8 cellular contexts compared by ENCODE assay signal in the genomic region with DNA sequence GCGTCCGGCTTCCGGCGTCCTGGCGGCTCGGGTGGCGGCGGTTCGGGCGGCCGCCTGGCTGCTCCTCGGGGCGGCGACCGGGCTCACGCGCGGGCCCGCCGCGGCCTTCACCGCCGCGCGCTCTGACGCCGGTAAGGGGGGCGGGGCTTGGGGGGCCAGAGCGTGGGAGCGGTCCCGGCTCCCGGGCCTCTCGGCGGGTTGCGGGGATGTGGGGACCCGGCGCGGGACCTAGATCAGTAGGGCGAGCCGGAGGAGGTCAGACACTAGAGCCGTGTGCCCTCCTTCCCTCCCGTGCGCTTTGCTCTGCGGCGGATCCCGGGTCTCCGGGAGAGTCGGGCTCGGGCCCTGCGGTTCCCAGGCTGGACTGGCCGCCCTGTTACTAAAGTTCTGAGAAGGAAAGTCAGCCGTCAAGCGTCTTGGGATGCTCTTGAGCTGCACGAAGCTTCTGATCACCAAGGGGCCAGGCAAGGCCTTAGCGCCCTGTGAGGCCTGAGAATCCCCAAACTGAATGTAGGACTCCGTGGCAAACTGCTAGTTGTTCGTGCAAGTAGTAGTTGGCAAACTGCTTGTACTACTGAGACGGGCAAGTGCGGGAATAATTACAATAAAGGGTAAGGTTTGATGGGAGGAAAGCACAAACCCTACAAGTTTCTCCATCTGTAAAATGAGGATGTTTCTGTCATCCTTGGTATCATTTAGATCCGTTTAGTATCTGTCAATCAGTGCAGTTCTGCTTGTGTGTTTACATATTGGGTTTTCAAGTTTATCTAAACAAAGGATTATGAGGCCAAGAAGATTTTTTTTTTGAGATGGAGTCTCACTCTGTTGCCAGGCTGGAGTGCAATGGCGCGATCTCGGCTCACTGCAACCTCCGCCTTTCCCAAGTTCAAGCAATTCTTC. TPM values are rescaled to one million over a fixed set of nuclear protein-coding genes. Genes with fewer than 3 reads are reported as not detected.
DNase-seq lines count a peak whose midpoint lies in the region; ATAC-seq and TF ChIP-seq lines count a peak whose summit lies in the region.

No MANE protein-coding gene starts in this region.

- no peaks in the 10 kb centered on the region for H3K27me3 ChIP-seq in kidney epithelial cell (ENCODE audit: control insufficient read depth, insufficient read depth, low read length)

- ATAC-seq in GM19395 (IDR thresholded peaks at IDR 0.05; ENCODE audit: unreplicated experiment), result peak; percentile 49
- peak; percentile 52 for ATAC-seq in HG03521 (IDR thresholded peaks at IDR 0.05; ENCODE audit: unreplicated experiment)
- peak; percentile 51 to 68 (median 64) for ATAC-seq in T-cell (replicated peaks in 1 of 4)

- POLR2A ChIA-PET in T-cell (lab: Charles Lee), result interaction anchor here in 1 of 2 donors (0.7 to 2.5 kb wide), 2 partner anchors 28 to 73 kb away, joined by 3 to 18 read pairs; partner anchors contain the start of gene PAK2
- POLR2A ChIA-PET in MCF 10A (lab: Yijun Ruan, JAX), result interaction anchor here (0.6 to 3.0 kb wide), 18 partner anchors 10 to 757 kb away, joined by 3 to 30 read pairs (median 4); partner anchors contain the start of genes FBXO45, NCBP2, PAK2 and SENP5

- H3K36me3 Mint-ChIP-seq in CD14-positive monocyte (peaks cover 11 to 14% of the 10 kb centered on the region in 2 donors), T-cell (peaks cover 3% of the 10 kb centered on the region), MCF 10A (ENCODE audit: insufficient read depth, unreplicated experiment) (no peaks in the 10 kb centered on the region)

- H3K4me3 Mint-ChIP-seq in CD14-positive monocyte, result peak overlapping the region; percentile 82 to 84
- peak overlapping the region; percentile 79 to 85 (median 79) for H3K4me3 Mint-ChIP-seq in T-cell
- peak overlapping the region; percentile 93 for H3K4me3 Mint-ChIP-seq in MCF 10A (ENCODE audit: unreplicated experiment)

- peak overlapping the region; percentile 80 for H3K4me3 ChIP-seq in kidney epithelial cell (ENCODE audit: low read depth, low read length)

- H3K9me3 Mint-ChIP-seq in CD14-positive monocyte (no peaks in the 10 kb centered on the region), T-cell (no peaks in the 10 kb centered on the region), MCF 10A (ENCODE audit: unreplicated experiment) (no peaks in the 10 kb centered on the region)

- peaks cover 0 to 1% (median 0%) of the 10 kb centered on the region in 3 donors for H3K27me3 Mint-ChIP-seq in CD14-positive monocyte (ENCODE audit: low read depth in 3 of 3)
- H3K27me3 Mint-ChIP-seq in T-cell, result no peaks in the 10 kb centered on the region
- H3K27me3 Mint-ChIP-seq in MCF 10A (ENCODE audit: insufficient read depth, unreplicated experiment), result no peaks in the 10 kb centered on the region

- TF ChIP-seq CTCF in CD14-positive monocyte (IDR thresholded peaks at IDR 0.05) (no peak), MCF 10A (IDR thresholded peaks at IDR 0.05; ENCODE audit: unreplicated experiment) (no peak), kidney epithelial cell (IDR thresholded peaks at IDR 0.05; ENCODE audit: insufficient read depth, low read length, poor library complexity, severe bottlenecking) (no peak)

- DNase-seq in CD14-positive monocyte (ENCODE audit: low spot score) (no peak), T-cell (peak in 27 of 34 experiments; percentile 12 to 77 (median 56)), MCF 10A (ENCODE audit: unreplicated experiment) (peak; percentile 51), kidney epithelial cell (ENCODE audit: low read depth) (no peak), DMS 273 (lab: John Stamatoyannopoulos, UW; ENCODE audit: unreplicated experiment) (no peak)
- DNase-seq in stimulated activated CD4-positive, alpha-beta T cell treated with anti-CD3 and anti-CD28 coated beads, Interleukin-12 subunit alpha, Interleukin-12 subunit beta, amount 100 ng/mL, for 48 hours (ENCODE audit: low read depth in 2 of 3, low spot score in 1 of 3), result peak in 2 of 3 donors; percentile 44 to 59

- H3K27ac Mint-ChIP-seq in CD14-positive monocyte, result peak overlapping the region; percentile 50 to 90 (median 83)
- peak overlapping the region; percentile 66 to 85 for H3K27ac Mint-ChIP-seq in T-cell
- H3K27ac Mint-ChIP-seq in MCF 10A (ENCODE audit: low read depth, unreplicated experiment), result peak overlapping the region; percentile 66

- H3K4me1 Mint-ChIP-seq in CD14-positive monocyte (peaks cover 25% of the 10 kb centered on the region), T-cell (peaks cover 28 to 41% (median 35%) of the 10 kb centered on the region in 3 donors), MCF 10A (ENCODE audit: insufficient read depth, unreplicated experiment) (peaks cover 5% of the 10 kb centered on the region)

- intact Hi-C loops in CD14-positive monocyte (cut with micrococcal nuclease), result no loop called here
- intact Hi-C loops in MCF 10A (cut with micrococcal nuclease), result loop anchor here (1.0 kb wide), 1 partner anchor 230 kb away; the partner anchor contains the start of gene NCBP2

- TSS peak; percentile 67 for BruUV-seq in MCF 10A (replicated peaks; lab: Mats Ljungman, UMichigan)

- no peaks in the 10 kb centered on the region for H3K36me3 ChIP-seq in kidney epithelial cell (ENCODE audit: control insufficient read depth, insufficient read depth, low read length)

- CTCF ChIA-PET in T-cell (lab: Charles Lee), result interaction anchor here in 1 of 2 donors (1.0 to 1.6 kb wide), 2 partner anchors 27 to 28 kb away, joined by 4 to 5 read pairs; partner anchors contain the start of gene PAK2
- CTCF ChIA-PET in MCF 10A (lab: Yijun Ruan, JAX), result interaction anchor here (0.7 to 1.2 kb wide), 2 partner anchors 12 to 28 kb away, joined by 3 read pairs; no protein-coding TSS in a partner anchor

RNA-seq across cellular contexts. Expression of gene PIGX, which starts 0.6 kb away (rescaled TPM):
- polyA plus RNA-seq in CD14-positive monocyte, result 10 to 100 TPM; 29.8 to 44.9 TPM
- total RNA-seq in T-cell, result 10 to 100 TPM; 18.9 to 27.9 (median 22.3) TPM
- 20.8 and 23.2 TPM in 2 replicates for total RNA-seq in MCF 10A (2022)
- 15.7 and 17.8 TPM in 2 replicates for total RNA-seq in kidney epithelial cell

RNA-seq across cellular contexts. Expression of gene CEP19, which starts 0.7 kb away (rescaled TPM):
- 1 to 10 TPM; 2.7 to 3.2 TPM for polyA plus RNA-seq in CD14-positive monocyte
- total RNA-seq in T-cell (1 to 10 TPM; 1.6 to 8.5 (median 6.4) TPM), MCF 10A (2022) (1.8 and 3.2 TPM in 2 replicates), kidney epithelial cell (1.0 and 3.1 TPM in 2 replicates)

RNA-seq across cellular contexts. Expression of gene PAK2, which starts 26.9 kb away (rescaled TPM):
- 10 to 100 TPM; 32.4 to 44.2 TPM for polyA plus RNA-seq in CD14-positive monocyte
- total RNA-seq in T-cell (10 to 100 TPM; 62.7 to 87.3 (median 76.2) TPM), MCF 10A (2022) (119 and 126 TPM in 2 replicates), kidney epithelial cell (50.6 and 51.4 TPM in 2 replicates)

Comparison
In these comparisons a context has a peak if more than half of its experiments do, and no peak if none do; other contexts are left out.
1. DNase-seq: peak in T-cell (27 of 34), MCF 10A (single experiment) and stimulated activated CD4-positive, alpha-beta T cell treated with anti-CD3 and anti-CD28 coated beads, Interleukin-12 subunit alpha, Interleukin-12 subunit beta, amount 100 ng/mL, for 48 hours (2 of 3); none in CD14-positive monocyte (single experiment), kidney epithelial cell (single experiment) and DMS 273 (single experiment).
2. Peak in every context shown above with its lines, with median percentiles within 50 percentile points of each other: H3K27ac Mint-ChIP-seq, H3K4me3 Mint-ChIP-seq and ATAC-seq.